ENCODE assay signal across 23 cellular contexts in the genomic region with DNA sequence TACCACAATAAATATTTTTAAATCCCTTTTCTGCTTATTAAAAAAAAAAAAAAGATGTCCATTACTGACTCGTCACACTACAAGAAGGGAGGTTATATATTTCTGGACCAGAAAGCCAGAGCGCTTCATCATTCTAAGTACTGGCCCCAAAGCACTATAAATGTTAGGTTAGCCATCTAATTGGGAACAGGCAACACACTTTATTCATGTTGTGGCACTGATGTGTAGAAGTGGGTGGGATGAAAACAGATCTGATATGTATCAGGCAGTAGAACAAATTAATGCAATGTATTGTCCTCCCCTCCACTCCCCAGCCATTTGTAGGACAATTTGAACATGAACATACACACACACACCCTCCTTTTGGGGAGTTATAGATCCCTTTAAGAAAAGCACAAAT. TPM values are rescaled to one million over a fixed set of nuclear protein-coding genes. Genes with fewer than 3 reads are reported as not detected.
DNase-seq lines count a peak whose midpoint lies in the region; ATAC-seq and TF ChIP-seq lines count a peak whose summit lies in the region.
"Had no signal": no experiment of that assay in that cellular context is flagged by ENCODE, and none has a peak within 500 bp of the region (broad histone marks: within the 10 kb centered on the region; RNA-seq: fewer than 3 reads in every experiment).

No MANE protein-coding gene starts in this region.

- H3K9me3 ChIP-seq in SK-N-SH: 0 out of 2 replicates have a peak, but pooled peaks cover 5% of the 10 kb centered on the region
- H3K9me3 ChIP-seq: BE2C had no signal

- peaks cover 44 to 46% of the 10 kb centered on the region in 2 experiments for H3K36me3 ChIP-seq in SK-N-SH (replicated peaks in 1 of 2; ENCODE audit: control insufficient read depth in 1 of 2, insufficient read depth in 2 of 2, low read length in 1 of 2)

- H3K9me2 ChIP-seq in SK-N-SH: no peaks in the 10 kb centered on the region

- peak; percentile 20 for DNase-seq in SK-N-SH
- no peak for DNase-seq in dorsolateral prefrontal cortex
- no peak for DNase-seq in substantia nigra (lab: John Stamatoyannopoulos, UW)
- DNase-seq in activated naive CD4-positive, alpha-beta T cell (lab: John Stamatoyannopoulos, UW): no peak
- no peak for DNase-seq in AG08396 (ENCODE audit: low spot score)
- DNase-seq: BE2C; C1 segment of cervical spinal cord; CD4-positive, alpha-beta memory T cell; CD4-positive, CD25-positive, alpha-beta regulatory T cell; CD8-positive, alpha-beta memory T cell; COR-L47; DMS 273 treated with DMSO at 0.1 percent for 48 hours; DMS153; DMS53; DMS79; DND-41; EL; GDM1 had no signal

- WGBS in SK-N-SH (ENCODE audit: low lambda C conversion rate): 95% methylated on average over 2 of the region's 2 CpGs

- CTCF ChIA-PET in SK-N-SH (lab: Yijun Ruan, JAX): interaction anchor here (1.0 kb wide), 1 partner anchor 51 kb away, joined by 3 read pairs; no protein-coding TSS in a partner anchor

- H3K4me2 ChIP-seq in SK-N-SH: no peak overlapping the region
- H3K4me2 ChIP-seq: A549, BLaER1 had no signal

- no peak overlapping the region for H3K27ac ChIP-seq in SK-N-SH (ENCODE audit: low read depth in 2 of 2, low read length in 1 of 2)
- H3K27ac ChIP-seq in dorsolateral prefrontal cortex: peak overlapping the region in 44 of 59 donors; percentile 1 to 96 (median 60)
- peak overlapping the region; percentile 30 for H3K27ac ChIP-seq in substantia nigra (ENCODE audit: low read depth, low read length, poor library complexity, severe bottlenecking)
- H3K27ac ChIP-seq: 22Rv1, A549, BLaER1 had no signal

- no peak for ATAC-seq in SK-N-SH treated with all-trans-retinoic acid at 6 μM for 48 hours
- ATAC-seq: A549, GM12878 had no signal

- H3K9ac ChIP-seq in SK-N-SH: no peak overlapping the region
- H3K9ac ChIP-seq: BLaER1 had no signal

- POLR2A ChIA-PET in SK-N-SH (lab: Yijun Ruan, JAX): no interaction called here

- TF ChIP-seq RAD21 in SK-N-SH (IDR thresholded peaks at IDR 0.05; ENCODE audit: low read length): no peak

- peaks cover 0 to 6% of the 10 kb centered on the region in 2 experiments; a peak in 2 of 4 replicates for H3K4me1 ChIP-seq in SK-N-SH (ENCODE audit: control insufficient read depth in 1 of 2, insufficient read depth in 2 of 2, low read depth in 1 of 2, low read length in 1 of 2)
- H3K4me1 ChIP-seq: A549, BLaER1 had no signal

- no peaks in the 10 kb centered on the region for H3F3A ChIP-seq in SK-N-SH (replicated peaks; ENCODE audit: insufficient read depth)

- peaks cover 29% of the 10 kb centered on the region; the same call in 1 of the 2 replicates for H3K79me2 ChIP-seq in SK-N-SH (ENCODE audit: insufficient read depth)

- intact Hi-C loops in dorsolateral prefrontal cortex (cut with DNase I): no loop called here

- H3K4me3 ChIP-seq in SK-N-SH (ENCODE audit: low read depth in 2 of 2, low read length in 1 of 2): no peak overlapping the region
- H3K4me3 ChIP-seq in dorsolateral prefrontal cortex: no peak overlapping the region
- H3K4me3 ChIP-seq: A549, BLaER1, GM12878 had no signal

- H2AFZ ChIP-seq in SK-N-SH (ENCODE audit: low read depth): no peak overlapping the region

- H4K20me1 ChIP-seq in SK-N-SH (ENCODE audit: insufficient read depth): no peaks in the 10 kb centered on the region
- H4K20me1 ChIP-seq: BLaER1 had no signal

- peak in 1 of 2 experiments; percentile 32; a peak in 1 of 4 replicates for TF ChIP-seq EP300 in SK-N-SH (IDR thresholded peaks at IDR 0.05; ENCODE audit: borderline replicate concordance in 1 of 2, low read depth in 1 of 2, low read length in 1 of 2)

- H3K27me3 ChIP-seq in SK-N-SH (ENCODE audit: insufficient read depth): no peaks in the 10 kb centered on the region
- H3K27me3 ChIP-seq in dorsolateral prefrontal cortex: no peaks in the 10 kb centered on the region
- H3K27me3 ChIP-seq: BE2C, BLaER1 had no signal

- TF ChIP-seq CTCF in SK-N-SH (IDR thresholded peaks at IDR 0.05): no peak
- no peak for TF ChIP-seq CTCF in dorsolateral prefrontal cortex (IDR thresholded peaks at IDR 0.05 in 54 of 56, conservative IDR thresholded peaks at IDR 0.05 in 2 of 56; ENCODE audit: low read depth in 1 of 56, partially characterized antibody in 56 of 56)

TF ChIP-seq in SK-N-SH, 30 proteins besides CTCF, POLR2A, EP300 and RAD21:
- peak; percentile 55 for TF ChIP-seq GATA2 (CRISPR knock-in tag; IDR thresholded peaks at IDR 0.05)
- peak; percentile 56; the same call in 1 of the 2 replicates for TF ChIP-seq RCOR1 (IDR thresholded peaks at IDR 0.05; ENCODE audit: low read length)
- no peak for TF ChIP-seq TAF1 (IDR thresholded peaks at IDR 0.05; ENCODE audit: borderline replicate concordance, low read depth, low read length)

TF ChIP-seq in SK-N-SH treated with all-trans-retinoic acid at 6 μM for 48 hours, 23 proteins besides CTCF, POLR2A, EP300 and RAD21:
- TF ChIP-seq TCF4 (CRISPR knock-in tag; IDR thresholded peaks at IDR 0.05; ENCODE audit: borderline replicate concordance): no peak
- TF ChIP-seq, protein P1, sequence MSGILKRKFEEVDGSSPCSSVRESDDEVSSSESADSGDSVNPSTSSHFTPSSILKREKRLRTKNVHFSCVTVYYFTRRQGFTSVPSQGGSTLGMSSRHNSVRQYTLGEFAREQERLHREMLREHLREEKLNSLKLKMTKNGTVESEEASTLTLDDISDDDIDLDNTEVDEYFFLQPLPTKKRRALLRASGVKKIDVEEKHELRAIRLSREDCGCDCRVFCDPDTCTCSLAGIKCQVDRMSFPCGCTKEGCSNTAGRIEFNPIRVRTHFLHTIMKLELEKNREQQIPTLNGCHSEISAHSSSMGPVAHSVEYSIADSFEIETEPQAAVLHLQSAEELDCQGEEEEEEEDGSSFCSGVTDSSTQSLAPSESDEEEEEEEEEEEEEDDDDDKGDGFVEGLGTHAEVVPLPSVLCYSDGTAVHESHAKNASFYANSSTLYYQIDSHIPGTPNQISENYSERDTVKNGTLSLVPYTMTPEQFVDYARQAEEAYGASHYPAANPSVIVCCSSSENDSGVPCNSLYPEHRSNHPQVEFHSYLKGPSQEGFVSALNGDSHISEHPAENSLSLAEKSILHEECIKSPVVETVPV (CRISPR knock-in tag; IDR thresholded peaks at IDR 0.05): no peak
- TF ChIP-seq CSDC2 (CRISPR knock-in tag; IDR thresholded peaks at IDR 0.05): no peak
- no peak for TF ChIP-seq ZFP3 (CRISPR knock-in tag; IDR thresholded peaks at IDR 0.05)
- TF ChIP-seq ZFP30 (CRISPR knock-in tag; IDR thresholded peaks at IDR 0.05): no peak
- no peak for TF ChIP-seq ARNTL (CRISPR knock-in tag; IDR thresholded peaks at IDR 0.05; ENCODE audit: borderline replicate concordance, low read depth)
- no peak for TF ChIP-seq PPARA (CRISPR knock-in tag; IDR thresholded peaks at IDR 0.05; ENCODE audit: borderline replicate concordance)

RNA-seq across cellular contexts. Expression of a gene that starts 24.4 kb away (rescaled TPM):
- polyA plus RNA-seq in SK-N-SH (2012; rRNA removed): 34.3 and 52.6 TPM in 2 replicates
- 42.4 and 45.2 TPM in 2 replicates for polyA plus RNA-seq in SK-N-SH (2012; cell fraction: cytosol; rRNA removed)
- 40.6 and 62.3 TPM in 2 replicates for polyA plus RNA-seq in SK-N-SH (2012; cell fraction: nucleus; rRNA removed)
- 100 to 1,000 TPM in 118 of 120 experiments, 10 to 100 TPM in 2; 71.4 to 393 (median 221) TPM for total RNA-seq in dorsolateral prefrontal cortex

Comparison
In these comparisons a context has a peak if more than half of its experiments do, and no peak if none do; other contexts are left out.
1. H3K27ac ChIP-seq: peak in dorsolateral prefrontal cortex (44 of 59) and substantia nigra (single experiment); none in SK-N-SH (0 of 2).